Comparison of ENCODE assay signal across 9 cellular contexts in genomic region chr10:50501899-50502556, GRCh38.
DNase-seq lines count a peak whose midpoint lies in the region; ATAC-seq and TF ChIP-seq lines count a peak whose summit lies in the region.
"Had no signal": no experiment of that assay in that cellular context is flagged by ENCODE, and none has a peak within 500 bp of the region (broad histone marks: within the 10 kb centered on the region; RNA-seq: fewer than 3 reads in every experiment).

No MANE protein-coding gene starts in this region.

- H3K27me3 ChIP-seq in dorsolateral prefrontal cortex, result no peaks in the 10 kb centered on the region
- H3K27me3 ChIP-seq in vagina, result no peaks in the 10 kb centered on the region

- peak in 4 of 56 donors; percentile 14 to 31 (median 26) for TF ChIP-seq CTCF in dorsolateral prefrontal cortex (IDR thresholded peaks at IDR 0.05 in 54 of 56, conservative IDR thresholded peaks at IDR 0.05 in 2 of 56; ENCODE audit: low read depth in 1 of 56, partially characterized antibody in 56 of 56)
- TF ChIP-seq CTCF in vagina (IDR thresholded peaks at IDR 0.05), result no peak

- H3K36me3 ChIP-seq in vagina, result no peaks in the 10 kb centered on the region

- DNase-seq in left ventricle myocardium superior (no peak), left cardiac atrium (no peak), dorsolateral prefrontal cortex (no peak), vagina (ENCODE audit: extremely low spot score in 2 of 2) (no peak), AG08396 (ENCODE audit: low spot score) (no peak), SK-N-DZ (ENCODE audit: low spot score) (no peak), GF-D8 (lab: John Stamatoyannopoulos, UW) (no peak)
- DNase-seq: NCI-H1694 had no signal

- no peak for TF ChIP-seq POLR2A in vagina (IDR thresholded peaks at IDR 0.05)

- ATAC-seq in left ventricle myocardium superior (peak; percentile 23), left cardiac atrium (no peak), HG03457 (IDR thresholded peaks at IDR 0.05; ENCODE audit: unreplicated experiment) (peak; percentile 28)

- peaks cover 21% of the 10 kb centered on the region for H3K4me1 ChIP-seq in vagina

- H3K4me3 ChIP-seq in dorsolateral prefrontal cortex (no peak overlapping the region), vagina (no peak overlapping the region)

- H3K27ac ChIP-seq in dorsolateral prefrontal cortex (peak overlapping the region in 58 of 59 donors; percentile 7 to 100 (median 96)), vagina (peak overlapping the region; percentile 25)

- no peaks in the 10 kb centered on the region for H3K9me3 ChIP-seq in vagina

- intact Hi-C loops in left ventricle myocardium superior (cut with micrococcal nuclease), result no loop called here
- intact Hi-C loops in left cardiac atrium (cut with DNase I), result no loop called here
- intact Hi-C loops in dorsolateral prefrontal cortex (cut with DNase I), result loop anchor here in 1 of 2 donors (5.0 kb wide), 1 partner anchor 80 kb away; no protein-coding TSS in a partner anchor
- intact Hi-C loops in vagina (cut with DNase I), result no loop called here

Comparison
In these comparisons a context has a peak if more than half of its experiments do, and no peak if none do; other contexts are left out.
1. ATAC-seq: peak in left ventricle myocardium superior (single experiment) and HG03457 (single experiment); none in left cardiac atrium (0 of 2).